ENCODE assay signal across 1 cellular context in genomic region chr19:46850228-46851203, GRCh38.
A peak's percentile ranks its signal among the peaks of the same experiment; 100 is the strongest.
TF ChIP-seq lines count a peak whose summit lies in the region.

Gene AP2S1, minus strand, starts transcription at chr19:46850846. Its CDS starts 80 bp downstream, at chr19:46850766.

TF ChIP-seq in HEK293, 187 proteins besides CTCF, POLR2A, EP300 and RAD21 (continued from another document):
- TF ChIP-seq PRDM2 (tag by site-specific recombination; IDR thresholded peaks at IDR 0.05; ENCODE audit: borderline replicate concordance): no peak
- no peak for TF ChIP-seq ZNF174 (tag by site-specific recombination; IDR thresholded peaks at IDR 0.05)
- TF ChIP-seq KLF10 (tag by site-specific recombination; IDR thresholded peaks at IDR 0.05): peak; percentile 83
- TF ChIP-seq YY1 (tag by site-specific recombination; IDR thresholded peaks at IDR 0.05): peak; percentile 64; the same call in 1 of the 2 replicates
- TF ChIP-seq ZNF140 (tag by site-specific recombination; IDR thresholded peaks at IDR 0.05): no peak
- no peak for TF ChIP-seq ZNF248 (tag by site-specific recombination; IDR thresholded peaks at IDR 0.05)
- TF ChIP-seq IKZF3 (tag by site-specific recombination; IDR thresholded peaks at IDR 0.05): peak; percentile 68
- TF ChIP-seq REST (tag by site-specific recombination; IDR thresholded peaks at IDR 0.05): no peak
- peak; percentile 98 for TF ChIP-seq ZNF501 (tag by site-specific recombination; IDR thresholded peaks at IDR 0.05)
- TF ChIP-seq ZEB2 (tag by site-specific recombination; IDR thresholded peaks at IDR 0.05): peak; percentile 82; the same call in 1 of the 2 replicates
- TF ChIP-seq ZFP3 (tag by site-specific recombination; IDR thresholded peaks at IDR 0.05; ENCODE audit: low read depth): no peak
- peak; percentile 65; the same call in 1 of the 2 replicates for TF ChIP-seq ZBTB6 (tag by site-specific recombination; IDR thresholded peaks at IDR 0.05)
- no peak for TF ChIP-seq ZNF311 (tag by site-specific recombination; IDR thresholded peaks at IDR 0.05; ENCODE audit: borderline replicate concordance)
- no peak for TF ChIP-seq ZIC2 (tag by site-specific recombination; IDR thresholded peaks at IDR 0.05)
- TF ChIP-seq EGR2 (tag by site-specific recombination; IDR thresholded peaks at IDR 0.05; ENCODE audit: low read depth): peak; percentile 62
TF ChIP-seq in HEK293: peak in this region for 86.
